In the genomic region with DNA sequence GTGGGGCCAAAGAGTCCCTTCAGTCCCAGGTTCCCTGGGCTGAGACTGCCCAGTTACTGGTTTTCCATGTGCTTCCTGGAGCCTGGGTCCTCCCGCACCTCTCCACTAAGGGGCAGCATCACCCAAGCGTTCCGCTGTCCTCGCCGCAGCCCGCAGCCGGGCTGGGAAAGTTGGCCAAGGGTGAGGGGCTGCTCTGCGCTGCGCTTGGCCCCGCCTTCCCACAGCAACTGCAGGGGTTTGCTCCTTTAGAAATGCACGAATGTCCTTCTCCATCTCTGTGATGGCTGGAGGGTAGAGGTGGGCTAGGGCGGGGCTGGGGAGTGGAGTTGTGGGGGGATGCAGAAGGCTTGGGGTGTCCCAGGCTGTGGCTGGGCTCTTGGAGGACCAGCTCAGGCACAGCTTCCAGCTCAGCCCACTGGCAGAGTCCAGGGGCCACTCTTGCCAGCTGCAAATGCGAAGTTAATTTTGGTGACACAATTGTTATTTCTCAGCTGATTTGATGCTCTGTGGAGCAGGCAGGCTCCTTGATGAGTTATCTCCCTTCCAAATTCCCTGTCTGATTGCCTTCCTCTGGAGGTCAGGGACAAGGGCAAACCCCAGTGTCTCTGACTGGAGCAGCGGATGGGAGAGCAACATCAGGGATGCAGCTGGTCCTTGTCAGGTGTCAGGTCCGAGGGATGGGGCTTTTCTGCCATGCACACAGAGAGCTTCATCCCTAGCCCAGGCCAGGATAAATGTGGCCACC, we compare ENCODE assay signal across 8 cellular contexts.
DNase-seq lines count a peak whose midpoint lies in the region; ATAC-seq and TF ChIP-seq lines count a peak whose summit lies in the region.

No MANE protein-coding gene starts in this region.

- peaks cover 11 to 35% (median 20%) of the 10 kb centered on the region in 11 experiments; a peak in 16 of 22 replicates for H3K36me3 ChIP-seq in BLaER1 treated with 17β-estradiol and CSF1 and Interleukin-3, amounts not matched to agents 10 nM and 100 nM
- H3K36me3 ChIP-seq in H7 (replicated peaks; ENCODE audit: control insufficient read depth, insufficient read depth, low read length), result no peaks in the 10 kb centered on the region

- no peak overlapping the region for H3K4me3 Mint-ChIP-seq in stimulated activated naive CD8-positive, alpha-beta T cell treated with anti-CD3 and anti-CD28 coated beads, Interleukin-15, Interleukin-2, amounts not matched to agents 100 ng/mL and 50 ng/mL, for 24 hours

- H3K9me3 ChIP-seq in BLaER1 treated with 17β-estradiol and CSF1 and Interleukin-3, amounts not matched to agents 10 nM and 100 nM (replicated peaks in 1 of 11), result no peaks in the 10 kb centered on the region

- intact Hi-C loops in dorsolateral prefrontal cortex (cut with DNase I), result loop anchor here (1.0 to 5.0 kb wide), 4 partner anchors 35 to 131 kb away; no protein-coding TSS in a partner anchor

- no peaks in the 10 kb centered on the region for H3K9me3 Mint-ChIP-seq in stimulated activated naive CD8-positive, alpha-beta T cell treated with anti-CD3 and anti-CD28 coated beads, Interleukin-15, Interleukin-2, amounts not matched to agents 100 ng/mL and 50 ng/mL, for 24 hours

- H3K9ac ChIP-seq in BLaER1 treated with 17β-estradiol and CSF1 and Interleukin-3, amounts not matched to agents 10 nM and 100 nM, result peak overlapping the region in 7 of 11 experiments; percentile 4 to 41 (median 26); a peak in 4 of 22 replicates

- H3K4me2 ChIP-seq in BLaER1 treated with 17β-estradiol and CSF1 and Interleukin-3, amounts not matched to agents 10 nM and 100 nM, result peak overlapping the region; percentile 28 to 94 (median 89)

- H4K20me1 ChIP-seq in BLaER1 treated with 17β-estradiol and CSF1 and Interleukin-3, amounts not matched to agents 10 nM and 100 nM, result peaks cover 3 to 56% (median 21%) of the 10 kb centered on the region in 11 experiments; a peak in 17 of 22 replicates

- DNase-seq in H7, result peak; percentile 98
- peak; percentile 54 for DNase-seq in NCI-H510A (lab: John Stamatoyannopoulos, UW)
- DNase-seq in activated CD4-positive, alpha-beta T cell treated with anti-CD3 and anti-CD28 coated beads, Interleukin-2, amount 50 U/mL, for 48 hours, result peak; percentile 75 to 78
- DNase-seq in dorsolateral prefrontal cortex, result peak; percentile 65 to 86 (median 76)
- DNase-seq in lung microvascular endothelial cell (ENCODE audit: low read depth in 2 of 2), result peak; percentile 60 to 80

- no peaks in the 10 kb centered on the region for H3K36me3 Mint-ChIP-seq in stimulated activated naive CD8-positive, alpha-beta T cell treated with anti-CD3 and anti-CD28 coated beads, Interleukin-15, Interleukin-2, amounts not matched to agents 100 ng/mL and 50 ng/mL, for 24 hours (ENCODE audit: low read depth)

- H3K4me1 Mint-ChIP-seq in stimulated activated naive CD8-positive, alpha-beta T cell treated with anti-CD3 and anti-CD28 coated beads, Interleukin-15, Interleukin-2, amounts not matched to agents 100 ng/mL and 50 ng/mL, for 24 hours (ENCODE audit: low read depth), result peaks cover 60% of the 10 kb centered on the region

- no peaks in the 10 kb centered on the region for H3K27me3 ChIP-seq in BLaER1 treated with 17β-estradiol and CSF1 and Interleukin-3, amounts not matched to agents 10 nM and 100 nM
- H3K27me3 ChIP-seq in H7 (ENCODE audit: control insufficient read depth, insufficient read depth, low read length) (no peaks in the 10 kb centered on the region), dorsolateral prefrontal cortex (no peaks in the 10 kb centered on the region)

- no peaks in the 10 kb centered on the region for H3K27me3 Mint-ChIP-seq in stimulated activated naive CD8-positive, alpha-beta T cell treated with anti-CD3 and anti-CD28 coated beads, Interleukin-15, Interleukin-2, amounts not matched to agents 100 ng/mL and 50 ng/mL, for 24 hours

- H3K27ac Mint-ChIP-seq in stimulated activated naive CD8-positive, alpha-beta T cell treated with anti-CD3 and anti-CD28 coated beads, Interleukin-15, Interleukin-2, amounts not matched to agents 100 ng/mL and 50 ng/mL, for 24 hours, result peak overlapping the region; percentile 63

- H3K27ac ChIP-seq in BLaER1 treated with 17β-estradiol and CSF1 and Interleukin-3, amounts not matched to agents 10 nM and 100 nM, result peak overlapping the region in 1 of 11 experiments; percentile 8; a peak in 2 of 22 replicates
- H3K27ac ChIP-seq in dorsolateral prefrontal cortex, result peak overlapping the region in 50 of 59 donors; percentile 9 to 90 (median 62)

- no peak overlapping the region for H3K4me3 ChIP-seq in BLaER1 treated with 17β-estradiol and CSF1 and Interleukin-3, amounts not matched to agents 10 nM and 100 nM
- H3K4me3 ChIP-seq in H7 (ENCODE audit: insufficient read depth, low read depth, low read length), result no peak overlapping the region
- H3K4me3 ChIP-seq in dorsolateral prefrontal cortex, result peak overlapping the region in 1 of 59 donors; percentile 7

- no peak for ATAC-seq in GM21515 (IDR thresholded peaks at IDR 0.05; ENCODE audit: unreplicated experiment)

- peaks cover 66 to 100% (median 99%) of the 10 kb centered on the region in 10 experiments for H3K4me1 ChIP-seq in BLaER1 treated with 17β-estradiol and CSF1 and Interleukin-3, amounts not matched to agents 10 nM and 100 nM

- peak; percentile 47 to 94 (median 88) for TF ChIP-seq CTCF in dorsolateral prefrontal cortex (IDR thresholded peaks at IDR 0.05 in 54 of 56, conservative IDR thresholded peaks at IDR 0.05 in 2 of 56; ENCODE audit: low read depth in 1 of 56, partially characterized antibody in 56 of 56)
